ENCODE assay signal across 2 cellular contexts in the genomic region with DNA sequence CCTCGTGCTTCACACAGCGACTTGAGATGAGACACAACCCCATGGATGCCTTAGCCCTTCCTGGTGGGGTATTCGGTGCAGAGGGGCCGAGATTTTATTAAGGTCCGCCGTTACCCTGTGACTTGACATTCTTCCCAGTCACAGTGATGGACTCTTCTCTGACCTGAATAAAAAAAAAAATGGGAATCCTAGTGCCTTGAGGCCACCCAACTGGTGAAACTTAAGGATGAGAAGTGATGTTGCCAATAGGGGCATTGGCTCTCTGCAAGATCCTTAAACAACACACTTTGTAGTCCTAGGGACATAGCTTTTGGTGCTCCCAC.
TF ChIP-seq lines count a peak whose summit lies in the region.

No MANE protein-coding gene starts in this region.

TF ChIP-seq in HEK293T, 16 proteins besides CTCF, POLR2A, EP300 and RAD21:
- TF ChIP-seq, protein P1, sequence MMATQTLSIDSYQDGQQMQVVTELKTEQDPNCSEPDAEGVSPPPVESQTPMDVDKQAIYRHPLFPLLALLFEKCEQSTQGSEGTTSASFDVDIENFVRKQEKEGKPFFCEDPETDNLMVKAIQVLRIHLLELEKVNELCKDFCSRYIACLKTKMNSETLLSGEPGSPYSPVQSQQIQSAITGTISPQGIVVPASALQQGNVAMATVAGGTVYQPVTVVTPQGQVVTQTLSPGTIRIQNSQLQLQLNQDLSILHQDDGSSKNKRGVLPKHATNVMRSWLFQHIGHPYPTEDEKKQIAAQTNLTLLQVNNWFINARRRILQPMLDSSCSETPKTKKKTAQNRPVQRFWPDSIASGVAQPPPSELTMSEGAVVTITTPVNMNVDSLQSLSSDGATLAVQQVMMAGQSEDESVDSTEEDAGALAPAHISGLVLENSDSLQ (IDR thresholded peaks at IDR 0.05), result no peak
- peak; percentile 20; the same call in 1 of the 2 replicates for TF ChIP-seq L3MBTL2 (conservative IDR thresholded peaks at IDR 0.05)

TF ChIP-seq in GM12878, 131 proteins besides CTCF, POLR2A, EP300 and RAD21:
- TF ChIP-seq POU2F2 (IDR thresholded peaks at IDR 0.05; ENCODE audit: borderline replicate concordance, low read depth, low read length) (no peak), RAD51 (IDR thresholded peaks at IDR 0.05) (no peak)
TF ChIP-seq in GM12878: peak in this region for 0.
